In the genomic region with DNA sequence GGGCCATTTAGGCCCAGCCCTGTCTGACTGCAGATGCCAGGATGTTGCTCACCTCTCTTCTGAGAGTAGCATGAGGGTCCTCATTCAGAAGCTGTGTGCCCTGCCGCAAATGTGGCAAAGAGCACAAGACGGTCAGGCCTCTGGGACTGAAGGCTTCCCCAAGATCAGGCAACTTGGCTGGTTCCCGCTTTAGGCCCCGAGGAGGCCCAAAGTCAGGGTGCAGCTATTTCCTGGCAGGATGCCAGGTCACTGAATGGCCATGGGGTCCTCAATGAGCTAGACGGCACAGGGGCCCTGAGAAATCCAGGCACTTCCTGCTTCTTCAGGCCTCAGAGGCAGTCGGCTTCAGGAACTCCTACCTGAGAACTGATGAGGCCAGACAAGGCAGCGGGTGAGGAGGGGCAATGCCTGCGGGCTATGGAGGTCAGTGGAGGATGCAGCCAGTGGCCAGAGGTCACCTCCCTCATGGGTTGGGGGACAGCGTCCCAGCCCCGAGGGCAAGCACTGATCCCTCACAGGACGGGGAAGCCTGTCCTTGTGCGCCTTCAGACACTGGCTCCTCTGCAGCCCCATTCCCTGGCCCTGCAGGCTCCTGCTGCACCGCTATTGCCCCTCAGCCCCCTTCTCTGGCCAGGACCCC, we compare ENCODE assay signal across 29 cellular contexts. TPM values are rescaled to one million over a fixed set of nuclear protein-coding genes. Genes with fewer than 3 reads are reported as not detected.
A peak's percentile ranks its signal among the peaks of the same experiment; 100 is the strongest.
DNase-seq lines count a peak whose midpoint lies in the region; ATAC-seq and TF ChIP-seq lines count a peak whose summit lies in the region.
"Had no signal": no experiment of that assay in that cellular context is flagged by ENCODE, and none has a peak within 500 bp of the region (broad histone marks: within the 10 kb centered on the region; RNA-seq: fewer than 3 reads in every experiment).

No MANE protein-coding gene starts in this region.

- POLR2A ChIA-PET in activated naive CD8-positive, alpha-beta T cell treated with anti-CD3 and anti-CD28 coated beads, Interleukin-2, amount 10 ng/mL, durations not matched to agents 7 days and 5 days (lab: Charles Lee) = no interaction called here
- POLR2A ChIA-PET in IMR-90 (lab: Charles Lee; ENCODE audit: unreplicated experiment) = no interaction called here

- intact Hi-C loops in IMR-90 (cut with micrococcal nuclease) = no loop called here
- intact Hi-C loops in upper lobe of right lung (cut with DNase I) = no loop called here

- BruUV-seq in IMR-90 (replicated peaks; lab: Mats Ljungman, UMichigan) = no TSS peak

- no peak overlapping the region for H2AK9ac ChIP-seq in IMR-90 (replicated peaks; ENCODE audit: low read depth, low read length, poor library complexity)

- H4K5ac ChIP-seq in IMR-90 (ENCODE audit: low read depth, low read length) = no peak overlapping the region

- H2BK5ac ChIP-seq in IMR-90 (ENCODE audit: low read depth, low read length, poor library complexity, severe bottlenecking) = no peak overlapping the region

- H3K4me3 ChIP-seq in IMR-90 (ENCODE audit: insufficient read depth, low read depth, low read length) (no peak overlapping the region), upper lobe of right lung (no peak overlapping the region)
- H3K4me3 ChIP-seq: A549, GM12878, GM23338, HAP-1, SJSA1 had no signal

- dilution Hi-C loops in IMR-90 (cut with HindIII; ENCODE audit: low sequenced_read_pairs, unreplicated experiment) = no loop called here

- no peak overlapping the region for H3K56ac ChIP-seq in IMR-90 (ENCODE audit: extremely low read depth, insufficient read depth, low read length)

- H3K79me1 ChIP-seq in IMR-90 (ENCODE audit: low read depth in 1 of 2, low read length in 2 of 2) = no peaks in the 10 kb centered on the region

- ATAC-seq in activated naive CD8-positive, alpha-beta T cell treated with anti-CD3 and anti-CD28 coated beads, Interleukin-2, amount 10 ng/mL, durations not matched to agents 7 days and 5 days (ENCODE audit: low read depth) = no peak
- ATAC-seq in IMR-90 (ENCODE audit: low read depth) (no peak), upper lobe of right lung (no peak)
- ATAC-seq: A549, PC-3 had no signal

- peak overlapping the region; percentile 16; the same call in 1 of the 2 replicates for H2AK5ac ChIP-seq in IMR-90 (ENCODE audit: low read depth, low read length)

- no peak overlapping the region for H4K91ac ChIP-seq in IMR-90 (ENCODE audit: insufficient read depth, low read depth, low read length)

- DNase-seq in activated naive CD8-positive, alpha-beta T cell treated with anti-CD3 and anti-CD28 coated beads, Interleukin-2, amount 10 ng/mL, durations not matched to agents 7 days and 5 days = peak; percentile 24
- DNase-seq in activated naive CD8-positive, alpha-beta T cell treated with anti-CD3 and anti-CD28 coated beads for 36 hours = no peak
- DNase-seq in IMR-90 (no peak), islet precursor cell (peak; percentile 52), upper lobe of right lung (peak; percentile 59), NCI-H82 treated with DMSO at 0.1 percent for 48 hours (lab: John Stamatoyannopoulos, UW; ENCODE audit: unreplicated experiment) (no peak), progenitor cell of endocrine pancreas (ENCODE audit: low spot score, unreplicated experiment) (no peak)
- DNase-seq: AML-193; C1 segment of cervical spinal cord; CD4-positive, alpha-beta memory T cell; COR-L47; DMS53; KBM-7; MV-4-11; NCI-H1105; NCI-H1436 treated with DMSO at 0.1 percent for 48 hours; NCI-H187 treated with DMSO at 0.1 percent for 48 hours; NCI-H2107; NCI-H524; NCI-H748 treated with DMSO at 0.1 percent for 48 hours; PC-3; Right ventricle myocardium superior had no signal

- H4K8ac ChIP-seq in IMR-90 (ENCODE audit: low read depth in 2 of 2, low read length in 2 of 2) = no peak overlapping the region

- WGBS in IMR-90 (ENCODE audit: extremely low coverage in 2 of 2, insufficient read length in 1 of 2), 2 experiments = 93% methylated on average over 6 of the region's 13 CpGs; no CpG with 5 or more reads in 1 of the 2 experiments

- H3K4me2 ChIP-seq in IMR-90 (ENCODE audit: low read depth, low read length) = no peak overlapping the region
- H3K4me2 ChIP-seq: A549, GM23338 had no signal

- H3K4ac ChIP-seq in IMR-90 (ENCODE audit: low read depth, low read length) = no peak overlapping the region

- H3K23ac ChIP-seq in IMR-90 (ENCODE audit: low read depth, low read length) = no peak overlapping the region

- CTCF ChIA-PET in IMR-90 (lab: Yijun Ruan, JAX) = no interaction called here

- no peak overlapping the region for H3K27ac ChIP-seq in IMR-90 (ENCODE audit: insufficient read depth, low read length)
- H3K27ac ChIP-seq in upper lobe of right lung = no peak overlapping the region
- H3K27ac ChIP-seq: A549, SJSA1 had no signal

- H3K4me1 Mint-ChIP-seq in activated naive CD8-positive, alpha-beta T cell treated with anti-CD3 and anti-CD28 coated beads, Interleukin-2, amount 10 ng/mL, durations not matched to agents 7 days and 5 days = no peaks in the 10 kb centered on the region
- H3K4me1 Mint-ChIP-seq in activated naive CD8-positive, alpha-beta T cell treated with anti-CD3 and anti-CD28 coated beads for 36 hours = no peaks in the 10 kb centered on the region
- H3K4me1 Mint-ChIP-seq in progenitor cell of endocrine pancreas (ENCODE audit: low read depth) = no peaks in the 10 kb centered on the region
- H3K4me1 Mint-ChIP-seq: CD4-positive, alpha-beta memory T cell; GM23338 had no signal

- H2AFZ ChIP-seq in IMR-90 (replicated peaks; ENCODE audit: low read length, poor library complexity) = peak overlapping the region; percentile 14
- H2AFZ ChIP-seq: GM23338 had no signal

- in situ Hi-C loops in IMR-90 (cut with MboI; ENCODE audit: low sequenced_read_pairs) = no loop called here

- no peak for TF ChIP-seq POLR2A in IMR-90 (IDR thresholded peaks at IDR 0.05; ENCODE audit: low read depth, low read length)

- no peak overlapping the region for H3K4me3 Mint-ChIP-seq in activated naive CD8-positive, alpha-beta T cell treated with anti-CD3 and anti-CD28 coated beads, Interleukin-2, amount 10 ng/mL, durations not matched to agents 7 days and 5 days
- H3K4me3 Mint-ChIP-seq in activated naive CD8-positive, alpha-beta T cell treated with anti-CD3 and anti-CD28 coated beads for 36 hours = no peak overlapping the region
- no peak overlapping the region for H3K4me3 Mint-ChIP-seq in progenitor cell of endocrine pancreas (ENCODE audit: low read depth)
- H3K4me3 Mint-ChIP-seq: CD4-positive, alpha-beta memory T cell; GM23338 had no signal

- no peak overlapping the region for H3K27ac Mint-ChIP-seq in activated naive CD8-positive, alpha-beta T cell treated with anti-CD3 and anti-CD28 coated beads, Interleukin-2, amount 10 ng/mL, durations not matched to agents 7 days and 5 days
- no peak overlapping the region for H3K27ac Mint-ChIP-seq in activated naive CD8-positive, alpha-beta T cell treated with anti-CD3 and anti-CD28 coated beads for 36 hours
- H3K27ac Mint-ChIP-seq in progenitor cell of endocrine pancreas = no peak overlapping the region
- H3K27ac Mint-ChIP-seq: GM23338 had no signal

- H3K36me3 ChIP-seq in IMR-90 (ENCODE audit: control insufficient read depth, insufficient read depth, low read length) (no peaks in the 10 kb centered on the region), upper lobe of right lung (no peaks in the 10 kb centered on the region)
- H3K36me3 ChIP-seq: HAP-1, SJSA1 had no signal

- H3K27me3 Mint-ChIP-seq in activated naive CD8-positive, alpha-beta T cell treated with anti-CD3 and anti-CD28 coated beads, Interleukin-2, amount 10 ng/mL, durations not matched to agents 7 days and 5 days = no peaks in the 10 kb centered on the region
- no peaks in the 10 kb centered on the region for H3K27me3 Mint-ChIP-seq in activated naive CD8-positive, alpha-beta T cell treated with anti-CD3 and anti-CD28 coated beads for 36 hours
- H3K27me3 Mint-ChIP-seq in progenitor cell of endocrine pancreas = no peaks in the 10 kb centered on the region
- H3K27me3 Mint-ChIP-seq: CD4-positive, alpha-beta memory T cell had no signal

- no peak overlapping the region for H2BK120ac ChIP-seq in IMR-90 (ENCODE audit: low read depth, low read length)

- no peak overlapping the region for H3K14ac ChIP-seq in IMR-90 (replicated peaks; ENCODE audit: low read depth, low read length)

- H3K36me3 Mint-ChIP-seq in activated naive CD8-positive, alpha-beta T cell treated with anti-CD3 and anti-CD28 coated beads, Interleukin-2, amount 10 ng/mL, durations not matched to agents 7 days and 5 days = no peaks in the 10 kb centered on the region
- no peaks in the 10 kb centered on the region for H3K36me3 Mint-ChIP-seq in activated naive CD8-positive, alpha-beta T cell treated with anti-CD3 and anti-CD28 coated beads for 36 hours
- no peaks in the 10 kb centered on the region for H3K36me3 Mint-ChIP-seq in progenitor cell of endocrine pancreas (ENCODE audit: insufficient read depth)
- H3K36me3 Mint-ChIP-seq: CD4-positive, alpha-beta memory T cell had no signal

- no peak for TF ChIP-seq RAD21 in IMR-90 (IDR thresholded peaks at IDR 0.05; ENCODE audit: low read length)

- no peak overlapping the region for H3K18ac ChIP-seq in IMR-90 (ENCODE audit: low read depth, low read length)

- no peak overlapping the region for H3K9ac ChIP-seq in IMR-90 (ENCODE audit: low read depth, low read length)

- H3K9me3 ChIP-seq in IMR-90 (ENCODE audit: control insufficient read depth, insufficient read depth, low read length) (no peaks in the 10 kb centered on the region), upper lobe of right lung (no peaks in the 10 kb centered on the region)
- H3K9me3 ChIP-seq: A549, HAP-1, SJSA1 had no signal

- TF ChIP-seq CTCF in IMR-90 (conservative IDR thresholded peaks at IDR 0.05; ENCODE audit: low read depth, low read length) (no peak), upper lobe of right lung (IDR thresholded peaks at IDR 0.05) (no peak), progenitor cell of endocrine pancreas (IDR thresholded peaks at IDR 0.05; ENCODE audit: unreplicated experiment) (no peak)

- no peaks in the 10 kb centered on the region for H3K9me3 Mint-ChIP-seq in activated naive CD8-positive, alpha-beta T cell treated with anti-CD3 and anti-CD28 coated beads, Interleukin-2, amount 10 ng/mL, durations not matched to agents 7 days and 5 days
- H3K9me3 Mint-ChIP-seq in activated naive CD8-positive, alpha-beta T cell treated with anti-CD3 and anti-CD28 coated beads for 36 hours = no peaks in the 10 kb centered on the region
- no peaks in the 10 kb centered on the region for H3K9me3 Mint-ChIP-seq in progenitor cell of endocrine pancreas (ENCODE audit: low read depth)
- H3K9me3 Mint-ChIP-seq: GM23338 had no signal

- H3K27me3 ChIP-seq in IMR-90 (ENCODE audit: control insufficient read depth, insufficient read depth, low read length) (no peaks in the 10 kb centered on the region), upper lobe of right lung (no peaks in the 10 kb centered on the region)
- H3K27me3 ChIP-seq: SJSA1 had no signal

- no peaks in the 10 kb centered on the region for H4K20me1 ChIP-seq in IMR-90 (ENCODE audit: insufficient read depth, low read length)

- no peaks in the 10 kb centered on the region for H3K4me1 ChIP-seq in IMR-90 (ENCODE audit: control insufficient read depth, insufficient read depth, low read length)
- no peaks in the 10 kb centered on the region for H3K4me1 ChIP-seq in upper lobe of right lung
- H3K4me1 ChIP-seq: A549, HAP-1, SJSA1 had no signal

- no peak overlapping the region for H2BK15ac ChIP-seq in IMR-90 (ENCODE audit: low read depth, low read length)

- H3K9me1 ChIP-seq in IMR-90 (ENCODE audit: insufficient read depth, low read length) = 0 out of 2 replicates have a peak, but pooled peaks cover 4% of the 10 kb centered on the region

- no peak overlapping the region for H2BK20ac ChIP-seq in IMR-90 (ENCODE audit: low read depth, low read length)

RNA-seq across cellular contexts. Expression of gene LMAN2L, which starts 44.9 kb away (rescaled TPM):
- total RNA-seq in activated naive CD8-positive, alpha-beta T cell treated with anti-CD3 and anti-CD28 coated beads, Interleukin-2, amount 10 ng/mL, durations not matched to agents 7 days and 5 days = 1 to 10 TPM; 7.2 to 7.3 TPM
- total RNA-seq in activated naive CD8-positive, alpha-beta T cell treated with anti-CD3 and anti-CD28 coated beads for 36 hours = 1 to 10 TPM; 4.5 to 5.2 TPM
- total RNA-seq in IMR-90 (2012; rRNA removed) (19.2 and 22.9 TPM in 2 replicates), upper lobe of right lung (16.5 TPM), progenitor cell of endocrine pancreas (34.0 and 36.0 TPM in 2 replicates)
- 20.8 and 22.5 TPM in 2 replicates for polyA plus RNA-seq in IMR-90 (2012; rRNA removed)
- polyA plus RNA-seq in IMR-90 (2012; cell fraction: cytosol; rRNA removed) = 14.9 and 18.4 TPM in 2 replicates
- 13.0 and 23.6 TPM in 2 replicates for polyA plus RNA-seq in IMR-90 (2012; cell fraction: nucleus; rRNA removed; ENCODE audit: low replicate concordance)

RNA-seq across cellular contexts. Expression of gene FER1L5, which starts 52.4 kb away (rescaled TPM):
- total RNA-seq in activated naive CD8-positive, alpha-beta T cell treated with anti-CD3 and anti-CD28 coated beads, Interleukin-2, amount 10 ng/mL, durations not matched to agents 7 days and 5 days = not detected
- total RNA-seq in activated naive CD8-positive, alpha-beta T cell treated with anti-CD3 and anti-CD28 coated beads for 36 hours = not detected
- 0.28 and 0.36 TPM in 2 replicates for total RNA-seq in IMR-90 (2012; rRNA removed)
- 0.09 and 0.15 TPM in 2 replicates for polyA plus RNA-seq in IMR-90 (2012; rRNA removed)
- under 0.01 and 0.03 TPM in 2 replicates for polyA plus RNA-seq in IMR-90 (2012; cell fraction: cytosol; rRNA removed)
- 0.38 and 0.86 TPM in 2 replicates for polyA plus RNA-seq in IMR-90 (2012; cell fraction: nucleus; rRNA removed; ENCODE audit: low replicate concordance)
- total RNA-seq in upper lobe of right lung = 0.14 TPM
- total RNA-seq in progenitor cell of endocrine pancreas = 1.0 and 1.5 TPM in 2 replicates
- total RNA-seq: CD4-positive, alpha-beta memory T cell; GM12878; LHCN-M2; MCF 10A; PC-3; Right ventricle myocardium superior; SJSA1 had no signal
- polyA plus RNA-seq: CD4-positive, alpha-beta memory T cell; GM12878 had no signal

RNA-seq across cellular contexts. Expression of gene KANSL3, which starts 56.8 kb away (rescaled TPM):
- 10 to 100 TPM; 63.8 to 69.6 TPM for total RNA-seq in activated naive CD8-positive, alpha-beta T cell treated with anti-CD3 and anti-CD28 coated beads, Interleukin-2, amount 10 ng/mL, durations not matched to agents 7 days and 5 days
- 10 to 100 TPM; 30.3 to 32.2 TPM for total RNA-seq in activated naive CD8-positive, alpha-beta T cell treated with anti-CD3 and anti-CD28 coated beads for 36 hours
- 25.0 and 26.3 TPM in 2 replicates for total RNA-seq in IMR-90 (2012; rRNA removed)
- 19.5 and 22.2 TPM in 2 replicates for polyA plus RNA-seq in IMR-90 (2012; rRNA removed)
- polyA plus RNA-seq in IMR-90 (2012; cell fraction: cytosol; rRNA removed) = 8.4 and 8.6 TPM in 2 replicates
- polyA plus RNA-seq in IMR-90 (2012; cell fraction: nucleus; rRNA removed; ENCODE audit: low replicate concordance) = 41.0 and 52.4 TPM in 2 replicates
- 50.1 TPM for total RNA-seq in upper lobe of right lung
- total RNA-seq in progenitor cell of endocrine pancreas = 53.6 and 57.7 TPM in 2 replicates

Comparison
In these comparisons a context has a peak if more than half of its experiments do, and no peak if none do; other contexts are left out.
1. DNase-seq: peak in activated naive CD8-positive, alpha-beta T cell treated with anti-CD3 and anti-CD28 coated beads, Interleukin-2, amount 10 ng/mL, durations not matched to agents 7 days and 5 days (single experiment), islet precursor cell (single experiment) and upper lobe of right lung (single experiment); none in activated naive CD8-positive, alpha-beta T cell treated with anti-CD3 and anti-CD28 coated beads for 36 hours (single experiment), IMR-90 (single experiment), NCI-H82 treated with DMSO at 0.1 percent for 48 hours (single experiment) and progenitor cell of endocrine pancreas (single experiment).